8 cellular contexts compared by ENCODE assay signal in genomic region chr16:68298907-68299515, GRCh38. TPM values are rescaled to one million over a fixed set of nuclear protein-coding genes. Genes with fewer than 3 reads are reported as not detected.
DNase-seq lines count a peak whose midpoint lies in the region; ATAC-seq and TF ChIP-seq lines count a peak whose summit lies in the region.

No MANE protein-coding gene starts in this region.

- H3K36me3 ChIP-seq in CD8-positive, alpha-beta T cell (ENCODE audit: insufficient read depth, low read length) = peaks cover 90% of the 10 kb centered on the region
- no peaks in the 10 kb centered on the region for H3K36me3 ChIP-seq in neural progenitor cell
- peaks cover 47 to 96% of the 10 kb centered on the region in 2 donors for H3K36me3 ChIP-seq in neuronal stem cell (replicated peaks in 1 of 2; ENCODE audit: control insufficient read depth in 2 of 2, insufficient read depth in 2 of 2, low read length in 2 of 2)

- H3K4me3 Mint-ChIP-seq in CD8-positive, alpha-beta T cell = no peak overlapping the region
- no peak overlapping the region for H3K4me3 Mint-ChIP-seq in neural progenitor cell

- no peak overlapping the region for H2BK120ac ChIP-seq in neuronal stem cell (ENCODE audit: low read depth, low read length)

- peaks cover 8% of the 10 kb centered on the region for H3F3A ChIP-seq in neural progenitor cell (ENCODE audit: low read depth)

- H3K27ac Mint-ChIP-seq in CD8-positive, alpha-beta T cell = peak overlapping the region; percentile 55
- H3K27ac Mint-ChIP-seq in neural progenitor cell = no peak overlapping the region

- H4K91ac ChIP-seq in neuronal stem cell (ENCODE audit: low read depth, low read length, poor library complexity) = no peak overlapping the region

- TF ChIP-seq CTCF in CD8-positive, alpha-beta T cell (IDR thresholded peaks at IDR 0.05) = no peak
- TF ChIP-seq CTCF in neural progenitor cell (IDR thresholded peaks at IDR 0.05) = no peak

- H3K23ac ChIP-seq in neuronal stem cell (ENCODE audit: low read depth, low read length, poor library complexity) = no peak overlapping the region

- POLR2A ChIA-PET in CD8-positive, alpha-beta T cell (lab: Charles Lee) = interaction anchor here (1.3 to 2.8 kb wide), 4 partner anchors 9 to 14 kb away, joined by 6 to 11 read pairs (median 7); partner anchors contain the start of genes PRMT7 and SLC7A6OS

- peaks cover 29% of the 10 kb centered on the region for H3K4me1 Mint-ChIP-seq in CD8-positive, alpha-beta T cell (ENCODE audit: low read depth)
- peaks cover 19% of the 10 kb centered on the region for H3K4me1 Mint-ChIP-seq in neural progenitor cell

- no peak for DNase-seq in CD8-positive, alpha-beta T cell
- DNase-seq in RPMI7951 (ENCODE audit: low read depth) (peak; percentile 44), neural progenitor cell (ENCODE audit: low spot score) (peak; percentile 63), neuronal stem cell (ENCODE audit: low spot score) (no peak), NCI-H526 treated with DMSO at 0.1 percent for 48 hours (lab: John Stamatoyannopoulos, UW) (no peak), T-helper 1 cell (no peak)
- DNase-seq in stimulated activated CD4-positive, alpha-beta T cell treated with anti-CD3 and anti-CD28 coated beads, Interleukin-12 subunit alpha, Interleukin-12 subunit beta, amount 100 ng/mL, for 4 hours = no peak

- H3K4me1 ChIP-seq in CD8-positive, alpha-beta T cell (ENCODE audit: insufficient read depth, low read length) = no peaks in the 10 kb centered on the region
- H3K4me1 ChIP-seq in neural progenitor cell (no peaks in the 10 kb centered on the region), neuronal stem cell (ENCODE audit: control insufficient read depth in 2 of 2, insufficient read depth in 1 of 2, low read depth in 1 of 2, low read length in 2 of 2) (no peaks in the 10 kb centered on the region)

- no peak overlapping the region for H3K4me2 ChIP-seq in neural progenitor cell
- H3K4me2 ChIP-seq in neuronal stem cell (ENCODE audit: insufficient read depth, low read length, poor library complexity, severe bottlenecking) = no peak overlapping the region

- H3K4me3 ChIP-seq in CD8-positive, alpha-beta T cell (ENCODE audit: low read depth, low read length) = no peak overlapping the region
- H3K4me3 ChIP-seq in neural progenitor cell (no peak overlapping the region), neuronal stem cell (ENCODE audit: low read length in 2 of 2) (no peak overlapping the region)

- CTCF ChIA-PET in CD8-positive, alpha-beta T cell (lab: Charles Lee) = interaction anchor here (1.0 to 3.6 kb wide), 5 partner anchors 10 to 40 kb away, joined by 3 to 42 read pairs (median 7); partner anchors contain the start of genes PRMT7, SLC7A6 and SLC7A6OS

- H2BK15ac ChIP-seq in neuronal stem cell (ENCODE audit: low read length) = no peak overlapping the region

- H3K18ac ChIP-seq in neuronal stem cell (ENCODE audit: low read length) = no peak overlapping the region

- H4K8ac ChIP-seq in neuronal stem cell (ENCODE audit: low read depth, low read length) = no peak overlapping the region

- H3K9ac ChIP-seq in neural progenitor cell = no peak overlapping the region
- H3K9ac ChIP-seq in neuronal stem cell (ENCODE audit: low read depth, low read length, poor library complexity) = no peak overlapping the region

- no peaks in the 10 kb centered on the region for H3K9me3 Mint-ChIP-seq in CD8-positive, alpha-beta T cell
- H3K9me3 Mint-ChIP-seq in neural progenitor cell = no peaks in the 10 kb centered on the region

- no peak overlapping the region for H2BK12ac ChIP-seq in neuronal stem cell (ENCODE audit: low read length)

- H2AK5ac ChIP-seq in neuronal stem cell (ENCODE audit: low read depth, low read length) = no peak overlapping the region

- H2BK5ac ChIP-seq in neuronal stem cell (ENCODE audit: low read length) = no peak overlapping the region

- peaks cover 95% of the 10 kb centered on the region for H3K36me3 Mint-ChIP-seq in CD8-positive, alpha-beta T cell
- H3K36me3 Mint-ChIP-seq in neural progenitor cell = peaks cover 23% of the 10 kb centered on the region

- WGBS in neuronal stem cell (ENCODE audit: extremely low coverage in 2 of 2, insufficient read length in 2 of 2, insufficient replicate concordance in 1 of 2), 2 donors = no CpG with 5 or more reads among the region's 5 CpGs

- H2AFZ ChIP-seq in neural progenitor cell (replicated peaks) (no peak overlapping the region), neuronal stem cell (ENCODE audit: low read length) (no peak overlapping the region)

- H3K27ac ChIP-seq in CD8-positive, alpha-beta T cell (ENCODE audit: low read depth, low read length) = no peak overlapping the region
- peak overlapping the region; percentile 55 for H3K27ac ChIP-seq in neural progenitor cell
- H3K27ac ChIP-seq in neuronal stem cell (replicated peaks; ENCODE audit: low read length) = no peak overlapping the region

- H3K4ac ChIP-seq in neuronal stem cell (ENCODE audit: low read length) = no peak overlapping the region

- H3K27me3 Mint-ChIP-seq in CD8-positive, alpha-beta T cell (ENCODE audit: low read depth) = no peaks in the 10 kb centered on the region
- no peaks in the 10 kb centered on the region for H3K27me3 Mint-ChIP-seq in neural progenitor cell (ENCODE audit: insufficient read depth, low read depth)

- no peaks in the 10 kb centered on the region for H3K27me3 ChIP-seq in CD8-positive, alpha-beta T cell (ENCODE audit: insufficient read depth, low read length)
- H3K27me3 ChIP-seq in neural progenitor cell = no peaks in the 10 kb centered on the region
- H3K27me3 ChIP-seq in neuronal stem cell (ENCODE audit: control insufficient read depth in 3 of 3, insufficient read depth in 3 of 3, low read depth in 1 of 3, low read length in 3 of 3) = no peaks in the 10 kb centered on the region

- no peak overlapping the region for H3K14ac ChIP-seq in neuronal stem cell (ENCODE audit: low read length)

- no peaks in the 10 kb centered on the region for H3K79me2 ChIP-seq in neural progenitor cell (ENCODE audit: low read depth)

- intact Hi-C loops in CD8-positive, alpha-beta T cell (cut with DNase I, micrococcal nuclease) = no loop called here

- peaks cover 11% of the 10 kb centered on the region for H4K20me1 ChIP-seq in neural progenitor cell (ENCODE audit: low read depth)

- ATAC-seq in CD8-positive, alpha-beta T cell = no peak
- ATAC-seq in esophagus mucosa = peak; percentile 72

- no peaks in the 10 kb centered on the region for H3K79me1 ChIP-seq in neuronal stem cell (ENCODE audit: low read depth, low read length)

- no peaks in the 10 kb centered on the region for H3K9me3 ChIP-seq in CD8-positive, alpha-beta T cell (ENCODE audit: low read length)
- H3K9me3 ChIP-seq in neural progenitor cell (ENCODE audit: low read depth) (no peaks in the 10 kb centered on the region), neuronal stem cell (replicated peaks in 1 of 2; ENCODE audit: control insufficient read depth in 2 of 2, insufficient read depth in 1 of 2, low read depth in 1 of 2, low read length in 2 of 2) (no peaks in the 10 kb centered on the region)

RNA-seq across cellular contexts. Expression of gene SLC7A6OS, which starts 11.7 kb away (rescaled TPM):
- total RNA-seq in CD8-positive, alpha-beta T cell = 10 to 100 TPM; 39.4 to 44.2 TPM
- total RNA-seq in RPMI7951 (2014; rRNA removed; shearing (Covaris generic)) = 15.1 and 17.9 TPM in 2 replicates
- 8.1 TPM for total RNA-seq in esophagus mucosa
- total RNA-seq in neural progenitor cell (ENCODE audit: low replicate concordance) = 18.7 and 18.8 TPM in 2 replicates
- 11.8 TPM for polyA plus RNA-seq in neuronal stem cell (2013, experiment 1 of 2)
- 12.4 TPM for polyA plus RNA-seq in neuronal stem cell (2013, experiment 2 of 2)

RNA-seq across cellular contexts. Expression of gene PRMT7, which starts 11.8 kb away (rescaled TPM):
- 10 to 100 TPM; 53.8 to 58.7 TPM for total RNA-seq in CD8-positive, alpha-beta T cell
- total RNA-seq in RPMI7951 (2014; rRNA removed; shearing (Covaris generic)) = 23.3 and 30.8 TPM in 2 replicates
- 14.8 TPM for total RNA-seq in esophagus mucosa
- 70.2 and 79.7 TPM in 2 replicates for total RNA-seq in neural progenitor cell (ENCODE audit: low replicate concordance)
- polyA plus RNA-seq in neuronal stem cell (2013, experiment 1 of 2) = 29.2 TPM
- 27.7 TPM for polyA plus RNA-seq in neuronal stem cell (2013, experiment 2 of 2)

RNA-seq across cellular contexts. Expression of gene SLC7A6, which starts 34.7 kb away (rescaled TPM):
- total RNA-seq in CD8-positive, alpha-beta T cell = 100 to 1,000 TPM; 115 to 119 TPM
- 22.6 and 23.9 TPM in 2 replicates for total RNA-seq in RPMI7951 (2014; rRNA removed; shearing (Covaris generic))
- total RNA-seq in esophagus mucosa (4.7 TPM), neural progenitor cell (ENCODE audit: low replicate concordance) (5.6 and 13.7 TPM in 2 replicates)
- 9.0 TPM for polyA plus RNA-seq in neuronal stem cell (2013, experiment 1 of 2)
- polyA plus RNA-seq in neuronal stem cell (2013, experiment 2 of 2) = 8.7 TPM

RNA-seq across cellular contexts. Expression of gene PLA2G15, which starts 53.8 kb away (rescaled TPM):
- total RNA-seq in CD8-positive, alpha-beta T cell = 1 to 10 TPM; 5.1 to 6.0 TPM
- total RNA-seq in RPMI7951 (2014; rRNA removed; shearing (Covaris generic)) = 23.0 and 24.4 TPM in 2 replicates
- 4.8 TPM for total RNA-seq in esophagus mucosa
- total RNA-seq in neural progenitor cell (ENCODE audit: low replicate concordance) = 3.8 and 11.7 TPM in 2 replicates
- 5.4 TPM for polyA plus RNA-seq in neuronal stem cell (2013, experiment 1 of 2)
- polyA plus RNA-seq in neuronal stem cell (2013, experiment 2 of 2) = 5.7 TPM

Comparison
In these comparisons a context has a peak if more than half of its experiments do, and no peak if none do; other contexts are left out.
1. DNase-seq: peak in RPMI7951 (single experiment) and neural progenitor cell (single experiment); none in CD8-positive, alpha-beta T cell (0 of 7), neuronal stem cell (single experiment), NCI-H526 treated with DMSO at 0.1 percent for 48 hours (single experiment), T-helper 1 cell (0 of 5) and stimulated activated CD4-positive, alpha-beta T cell treated with anti-CD3 and anti-CD28 coated beads, Interleukin-12 subunit alpha, Interleukin-12 subunit beta, amount 100 ng/mL, for 4 hours (single experiment).